ENCODE assay signal across 1 cellular context in genomic region chr18:36856815-36857214, GRCh38.
TF ChIP-seq lines count a peak whose summit lies in the region.

No MANE protein-coding gene starts in this region.

TF ChIP-seq in HepG2, 621 proteins besides CTCF, POLR2A, EP300 and RAD21:
- TF ChIP-seq ELF3 (CRISPR knock-in tag; IDR thresholded peaks at IDR 0.05), result 0 out of 2 replicates have a peak, but pooled peaks have one; percentile 29
- TF ChIP-seq SAP130 (CRISPR knock-in tag; IDR thresholded peaks at IDR 0.05; ENCODE audit: low read depth), result no peak
- TF ChIP-seq ARID5B (CRISPR knock-in tag; IDR thresholded peaks at IDR 0.05), result peak; percentile 70
- TF ChIP-seq GRHL1 (CRISPR knock-in tag; conservative IDR thresholded peaks at IDR 0.05), result no peak
- no peak for TF ChIP-seq ZNF407 (CRISPR knock-in tag; IDR thresholded peaks at IDR 0.05; ENCODE audit: not compliant biosample characterization)
- TF ChIP-seq RARA (CRISPR knock-in tag; IDR thresholded peaks at IDR 0.05), result peak; percentile 76
- no peak for TF ChIP-seq GABPB1 (CRISPR knock-in tag; IDR thresholded peaks at IDR 0.05)
